In genomic region chr1:33111965-33112364, GRCh38 we compare ENCODE assay signal across 10 cellular contexts. TPM values are rescaled to one million over a fixed set of nuclear protein-coding genes. Genes with fewer than 3 reads are reported as not detected.
DNase-seq lines count a peak whose midpoint lies in the region; ATAC-seq and TF ChIP-seq lines count a peak whose summit lies in the region.
"Had no signal": no experiment of that assay in that cellular context is flagged by ENCODE, and none has a peak within 500 bp of the region (broad histone marks: within the 10 kb centered on the region; RNA-seq: fewer than 3 reads in every experiment).

No MANE protein-coding gene starts in this region.

- H3K27ac Mint-ChIP-seq in immature natural killer cell: no peak overlapping the region
- H3K27ac Mint-ChIP-seq: activated T-cell treated with anti-CD3 and anti-CD28 coated beads, Interleukin-2, amount 50 U/mL, for 24 hours had no signal

- H3K4me1 ChIP-seq in heart right ventricle (no peaks in the 10 kb centered on the region), heart left ventricle (no peaks in the 10 kb centered on the region)

- no peak for DNase-seq in heart right ventricle
- no peak for DNase-seq in heart left ventricle
- peak; percentile 13 for DNase-seq in NCI-H774 (lab: John Stamatoyannopoulos, UW)
- DNase-seq in dermis microvascular lymphatic vessel endothelial cell (ENCODE audit: low read depth in 2 of 2): peak; percentile 17 to 56
- peak; percentile 8 for DNase-seq in ureter (ENCODE audit: low spot score)
- DNase-seq in activated CD4-positive, alpha-beta T cell treated with anti-CD3 and anti-CD28 coated beads for 1 hour: no peak
- no peak for DNase-seq in immature natural killer cell
- DNase-seq: activated T-cell treated with anti-CD3 and anti-CD28 coated beads, Interleukin-2, amount 50 U/mL, for 24 hours; left cardiac atrium had no signal

- H3K36me3 Mint-ChIP-seq in immature natural killer cell: peaks cover 0 to 9% (median 7%) of the 10 kb centered on the region in 3 donors

- peaks cover 2 to 5% (median 2%) of the 10 kb centered on the region in 3 donors for H3K27me3 Mint-ChIP-seq in immature natural killer cell (ENCODE audit: low read depth in 3 of 3)
- H3K27me3 Mint-ChIP-seq: activated T-cell treated with anti-CD3 and anti-CD28 coated beads, Interleukin-2, amount 50 U/mL, for 24 hours had no signal

- H3K9me3 ChIP-seq in heart right ventricle (peaks cover 0 to 9% (median 0%) of the 10 kb centered on the region in 11 donors), heart left ventricle (peaks cover 0 to 8% (median 0%) of the 10 kb centered on the region in 12 donors)

- H3K27me3 ChIP-seq in heart right ventricle: no peaks in the 10 kb centered on the region
- no peaks in the 10 kb centered on the region for H3K27me3 ChIP-seq in heart left ventricle

- peaks cover 0 to 6% (median 0%) of the 10 kb centered on the region in 9 donors for H3K36me3 ChIP-seq in heart right ventricle
- H3K36me3 ChIP-seq in heart left ventricle: peaks cover 0 to 11% (median 0%) of the 10 kb centered on the region in 9 donors

- H3K4me3 ChIP-seq in heart right ventricle (no peak overlapping the region), heart left ventricle (no peak overlapping the region)

- WGBS in heart right ventricle, 2 donors: 44 to 57% methylated on average over 3 of the region's 3 CpGs
- 48 to 65% (median 61%) methylated on average over 3 of the region's 3 CpGs for WGBS in heart left ventricle, 4 donors

- TF ChIP-seq POLR2A in heart left ventricle (IDR thresholded peaks at IDR 0.05): no peak

- H3K27ac ChIP-seq in heart right ventricle (no peak overlapping the region), heart left ventricle (no peak overlapping the region)

- intact Hi-C loops in heart right ventricle (cut with DNase I) (no loop called here), heart left ventricle (cut with DNase I) (loop anchor here in 1 of 10 donors (10.0 kb wide), 1 partner anchor 263 kb away; no protein-coding TSS in a partner anchor)

- TF ChIP-seq CTCF in heart right ventricle (IDR thresholded peaks at IDR 0.05) (peak in 6 of 9 donors; percentile 16 to 39 (median 28)), heart left ventricle (IDR thresholded peaks at IDR 0.05) (peak in 6 of 12 donors; percentile 11 to 37 (median 20))

- H3K4me3 Mint-ChIP-seq in immature natural killer cell: no peak overlapping the region
- H3K4me3 Mint-ChIP-seq: activated T-cell treated with anti-CD3 and anti-CD28 coated beads, Interleukin-2, amount 50 U/mL, for 24 hours had no signal

- ATAC-seq in heart right ventricle (no peak), heart left ventricle (no peak), HG02852 (IDR thresholded peaks at IDR 0.05; ENCODE audit: unreplicated experiment) (no peak)
- ATAC-seq: left cardiac atrium had no signal

- H3K4me1 Mint-ChIP-seq in immature natural killer cell: no peaks in the 10 kb centered on the region

- peaks cover 0 to 3% (median 0%) of the 10 kb centered on the region in 6 donors for H3K9me3 Mint-ChIP-seq in immature natural killer cell
- H3K9me3 Mint-ChIP-seq: activated T-cell treated with anti-CD3 and anti-CD28 coated beads, Interleukin-2, amount 50 U/mL, for 24 hours had no signal

RNA-seq across cellular contexts. Expression of gene AZIN2, which starts 31.0 kb away (rescaled TPM):
- total RNA-seq in heart right ventricle (1 to 10 TPM; 1.5 to 6.9 (median 3.1) TPM), heart left ventricle (1 to 10 TPM; 1.4 to 5.4 (median 3.1) TPM), dermis microvascular lymphatic vessel endothelial cell (0.64 and 1.3 TPM in 2 replicates), ureter (4.6 TPM)
- polyA plus RNA-seq in heart right ventricle (1 to 10 TPM; 1.1 to 1.2 TPM), heart left ventricle (1 to 10 TPM; 1.3 to 1.4 TPM), immature natural killer cell (1 to 10 TPM; 1.6 to 2.9 (median 1.8) TPM)

Comparison
In these comparisons a context has a peak if more than half of its experiments do, and no peak if none do; other contexts are left out.
1. DNase-seq: peak in NCI-H774 (single experiment), dermis microvascular lymphatic vessel endothelial cell (2 of 2) and ureter (single experiment); none in heart right ventricle (0 of 2), heart left ventricle (0 of 5), activated CD4-positive, alpha-beta T cell treated with anti-CD3 and anti-CD28 coated beads for 1 hour (single experiment) and immature natural killer cell (0 of 3).